Comparison of ENCODE assay signal across 1 cellular context in the genomic region with DNA sequence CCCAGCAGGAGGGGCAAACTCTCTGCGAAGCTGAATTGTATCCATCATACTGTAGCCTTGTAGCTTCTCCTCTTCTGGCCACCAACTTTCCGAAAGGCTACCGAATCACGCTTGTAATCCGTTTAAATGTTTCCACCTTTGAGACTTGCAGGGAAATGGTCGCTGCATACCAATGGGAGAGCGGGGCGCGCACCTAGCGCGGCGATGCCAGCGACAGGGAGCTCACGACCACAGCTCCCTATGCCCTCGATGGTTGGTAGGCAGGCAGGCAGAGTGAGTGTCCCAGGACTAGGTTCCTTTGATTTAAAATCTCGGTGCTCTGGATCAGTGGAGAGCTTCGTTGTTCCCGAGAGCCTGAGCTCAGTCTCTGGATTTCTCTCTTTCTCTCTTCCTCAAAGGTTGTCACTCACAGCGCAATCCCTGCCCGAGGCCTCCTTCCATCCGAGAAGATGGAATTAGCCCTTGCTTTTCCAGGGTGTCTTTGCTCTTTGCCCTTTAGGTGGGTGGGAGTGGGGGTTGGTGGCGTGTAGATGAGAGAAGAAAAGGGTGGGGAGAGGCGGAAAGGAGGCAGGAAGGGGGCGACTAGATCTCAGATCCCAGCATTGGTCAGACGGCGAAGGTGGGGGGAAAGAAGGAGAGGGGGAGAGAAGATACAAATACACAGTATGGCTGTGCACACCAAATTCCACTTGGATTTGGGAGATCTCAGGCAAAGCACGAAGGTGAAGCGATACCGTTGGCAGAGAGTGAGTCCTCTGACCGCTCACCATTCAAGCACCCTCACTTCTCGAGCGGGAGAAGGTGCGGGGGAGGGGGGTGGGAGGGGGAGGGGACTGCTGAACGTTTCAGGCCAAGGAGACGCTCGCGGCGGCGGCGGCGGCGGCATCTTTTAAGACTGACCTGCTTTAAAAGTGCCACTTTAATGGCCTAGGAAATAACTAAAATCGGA.
TF ChIP-seq lines count a peak whose summit lies in the region.

TSS of gene SLITRK3 (minus strand) at position 757 of the 949 bp plus-strand sequence. CDS start 5,554 bp downstream, outside the sequence.

TF ChIP-seq in SK-N-SH treated with all-trans-retinoic acid at 6 μM for 48 hours, 23 proteins besides CTCF, POLR2A, EP300 and RAD21 (continued from another document):
- TF ChIP-seq, protein P1, sequence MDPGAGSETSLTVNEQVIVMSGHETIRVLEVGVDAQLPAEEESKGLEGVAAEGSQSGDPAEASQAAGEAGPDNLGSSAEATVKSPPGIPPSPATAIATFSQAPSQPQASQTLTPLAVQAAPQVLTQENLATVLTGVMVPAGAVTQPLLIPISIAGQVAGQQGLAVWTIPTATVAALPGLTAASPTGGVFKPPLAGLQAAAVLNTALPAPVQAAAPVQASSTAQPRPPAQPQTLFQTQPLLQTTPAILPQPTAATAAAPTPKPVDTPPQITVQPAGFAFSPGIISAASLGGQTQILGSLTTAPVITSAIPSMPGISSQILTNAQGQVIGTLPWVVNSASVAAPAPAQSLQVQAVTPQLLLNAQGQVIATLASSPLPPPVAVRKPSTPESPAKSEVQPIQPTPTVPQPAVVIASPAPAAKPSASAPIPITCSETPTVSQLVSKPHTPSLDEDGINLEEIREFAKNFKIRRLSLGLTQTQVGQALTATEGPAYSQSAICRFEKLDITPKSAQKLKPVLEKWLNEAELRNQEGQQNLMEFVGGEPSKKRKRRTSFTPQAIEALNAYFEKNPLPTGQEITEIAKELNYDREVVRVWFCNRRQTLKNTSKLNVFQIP (CRISPR knock-in tag; IDR thresholded peaks at IDR 0.05; ENCODE audit: borderline replicate concordance, low read depth) = no peak
- TF ChIP-seq BACH2 (CRISPR knock-in tag; IDR thresholded peaks at IDR 0.05; ENCODE audit: borderline replicate concordance) (no peak), PPARA (CRISPR knock-in tag; IDR thresholded peaks at IDR 0.05; ENCODE audit: borderline replicate concordance) (no peak), ESRRG (CRISPR knock-in tag; IDR thresholded peaks at IDR 0.05) (no peak)
